8 cellular contexts compared by ENCODE assay signal in genomic region chr7:51123322-51124021, GRCh38.
DNase-seq lines count a peak whose midpoint lies in the region; ATAC-seq and TF ChIP-seq lines count a peak whose summit lies in the region.

No MANE protein-coding gene starts in this region.

- CTCF ChIA-PET in GM10248 (lab: Yijun Ruan, JAX), result no interaction called here

- H3K18ac ChIP-seq in H9 (ENCODE audit: insufficient read length, low read depth, low read length), result no peak overlapping the region

- H2BK5ac ChIP-seq in H9 (ENCODE audit: insufficient read length, low read length), result no peak overlapping the region

- intact Hi-C loops in left cardiac atrium (cut with DNase I), result loop anchor here in 1 of 2 donors (10.0 kb wide), 1 partner anchor 49 kb away; no protein-coding TSS in a partner anchor
- intact Hi-C loops in Right ventricle myocardium superior (cut with DNase I), result no loop called here
- intact Hi-C loops in head of caudate nucleus (cut with DNase I), result no loop called here

- H3K23me2 ChIP-seq in H9 (ENCODE audit: insufficient read length, low read depth, low read length, poor library complexity, severe bottlenecking), result no peaks in the 10 kb centered on the region

- H3K79me2 ChIP-seq in H9 (ENCODE audit: insufficient read depth, low read length), result no peaks in the 10 kb centered on the region

- POLR2A ChIA-PET in GM10248 (lab: Yijun Ruan, JAX), result no interaction called here

- H4K91ac ChIP-seq in H9 (ENCODE audit: insufficient read length, low read depth, low read length), result no peak overlapping the region

- no peak overlapping the region for H3K23ac ChIP-seq in H9 (ENCODE audit: insufficient read length, low read depth, low read length)

- H3K56ac ChIP-seq in H9 (ENCODE audit: insufficient read length, low read depth, low read length), result no peak overlapping the region

- peak; percentile 47 for DNase-seq in left cardiac atrium
- DNase-seq in Right ventricle myocardium superior, result no peak
- peak; percentile 86 to 93 for DNase-seq in activated T-cell treated with anti-CD3 and anti-CD28 coated beads, Interleukin-2, amount 50 U/mL, for 72 hours
- DNase-seq in head of caudate nucleus, result peak; percentile 68 to 97 (median 86)
- peak; percentile 50 to 81 (median 61) for DNase-seq in stimulated activated CD4-positive, alpha-beta T cell treated with anti-CD3 and anti-CD28 coated beads, TNF-alpha, amount 100 ng/mL, for 48 hours (ENCODE audit: low read depth in 3 of 3)
- no peak for DNase-seq in H9
- DNase-seq in GM10248 (ENCODE audit: extremely low spot score), result no peak

- H2BK15ac ChIP-seq in H9 (ENCODE audit: low read depth, low read length), result no peak overlapping the region

- no peak overlapping the region for H2AFZ ChIP-seq in H9 (ENCODE audit: low read length)

- no peaks in the 10 kb centered on the region for H3K9me3 Mint-ChIP-seq in activated T-cell treated with anti-CD3 and anti-CD28 coated beads, Interleukin-2, amount 50 U/mL, for 72 hours
- H3K9me3 Mint-ChIP-seq in H9, result no peaks in the 10 kb centered on the region

- ATAC-seq in left cardiac atrium, result peak; percentile 82 to 89
- no peak for ATAC-seq in Right ventricle myocardium superior (ENCODE audit: poor library complexity)
- ATAC-seq in activated T-cell treated with anti-CD3 and anti-CD28 coated beads, Interleukin-2, amount 50 U/mL, for 72 hours (replicated peaks in 1 of 2), result peak; percentile 99 to 100
- ATAC-seq in HG03175 (IDR thresholded peaks at IDR 0.05; ENCODE audit: unreplicated experiment), result no peak

- peaks cover 0 to 2% of the 10 kb centered on the region in 2 donors for H3K36me3 Mint-ChIP-seq in activated T-cell treated with anti-CD3 and anti-CD28 coated beads, Interleukin-2, amount 50 U/mL, for 72 hours (ENCODE audit: insufficient read depth in 2 of 2)
- H3K36me3 Mint-ChIP-seq in H9 (ENCODE audit: insufficient read depth in 1 of 3, low read depth in 3 of 3), result peaks cover 0 to 12% (median 6%) of the 10 kb centered on the region in 3 experiments; a peak in 2 of 7 replicates

- H4K20me1 ChIP-seq in H9 (ENCODE audit: control insufficient read depth, insufficient read depth, insufficient read length), result no peaks in the 10 kb centered on the region

- no peak overlapping the region for H3K4ac ChIP-seq in H9 (ENCODE audit: low read depth, low read length)

- H2BK120ac ChIP-seq in H9 (ENCODE audit: low read depth, low read length, poor library complexity, severe bottlenecking), result no peak overlapping the region

- no peaks in the 10 kb centered on the region for H3K27me3 Mint-ChIP-seq in activated T-cell treated with anti-CD3 and anti-CD28 coated beads, Interleukin-2, amount 50 U/mL, for 72 hours (ENCODE audit: low read depth)
- no peaks in the 10 kb centered on the region for H3K27me3 Mint-ChIP-seq in H9 (ENCODE audit: low read depth)

- H3K4me2 ChIP-seq in H9 (ENCODE audit: insufficient read depth, insufficient read length, low read length), result no peak overlapping the region

- H2BK20ac ChIP-seq in H9 (ENCODE audit: low read depth, low read length, poor library complexity, severe bottlenecking), result no peak overlapping the region

- peak overlapping the region; percentile 59 to 73 for H3K4me3 Mint-ChIP-seq in activated T-cell treated with anti-CD3 and anti-CD28 coated beads, Interleukin-2, amount 50 U/mL, for 72 hours
- no peak overlapping the region for H3K4me3 Mint-ChIP-seq in H9

- peaks cover 46% of the 10 kb centered on the region for H3K4me1 Mint-ChIP-seq in activated T-cell treated with anti-CD3 and anti-CD28 coated beads, Interleukin-2, amount 50 U/mL, for 72 hours (ENCODE audit: low read depth)
- peaks cover 5 to 7% of the 10 kb centered on the region in 2 experiments; a peak in 2 of 4 replicates for H3K4me1 Mint-ChIP-seq in H9

- TF ChIP-seq CTCF in H9 (conservative IDR thresholded peaks at IDR 0.05) (no peak), GM10248 (IDR thresholded peaks at IDR 0.05; ENCODE audit: control extremely low read depth, extremely low read depth, low read depth, missing control alignments) (no peak)

- H3T11ph ChIP-seq in H9 (ENCODE audit: low read length), result no peak overlapping the region

- H3K27me3 ChIP-seq in H9 (ENCODE audit: insufficient read depth, low read length), result no peaks in the 10 kb centered on the region

- peak overlapping the region; percentile 70 for H3K27ac Mint-ChIP-seq in activated T-cell treated with anti-CD3 and anti-CD28 coated beads, Interleukin-2, amount 50 U/mL, for 72 hours
- no peak overlapping the region; a peak in 1 of 7 replicates for H3K27ac Mint-ChIP-seq in H9

- H2AK5ac ChIP-seq in H9 (ENCODE audit: insufficient read length, low read length), result no peak overlapping the region

- H4K5ac ChIP-seq in H9 (ENCODE audit: insufficient read length, low read depth, low read length), result no peak overlapping the region

- no peaks in the 10 kb centered on the region for H3K9me3 ChIP-seq in H9 (ENCODE audit: control insufficient read depth, low read depth, low read length)

- no peak overlapping the region for H2BK12ac ChIP-seq in H9 (ENCODE audit: insufficient read length, low read depth, low read length)

- no peaks in the 10 kb centered on the region for H3K79me1 ChIP-seq in H9 (ENCODE audit: insufficient read depth, low read depth, low read length, poor library complexity, severe bottlenecking)

- no peak overlapping the region for H3K14ac ChIP-seq in H9 (ENCODE audit: insufficient read depth, low read length)

- WGBS in H9 (ENCODE audit: extremely low coverage, insufficient read length, low lambda C conversion rate), result no CpG with 5 or more reads among the region's 3 CpGs

- H3K9ac ChIP-seq in H9 (ENCODE audit: extremely low read depth, insufficient read length, low read length), result no peak overlapping the region

- H3K27ac ChIP-seq in H9 (ENCODE audit: insufficient read length, low read depth, low read length), result no peak overlapping the region

- no peaks in the 10 kb centered on the region; the same call in 1 of the 2 replicates for H3K4me1 ChIP-seq in H9 (ENCODE audit: insufficient read depth, low read length)

- H4K8ac ChIP-seq in H9 (replicated peaks; ENCODE audit: insufficient read length, low read depth, low read length), result no peak overlapping the region

Comparison
In these comparisons a context has a peak if more than half of its experiments do, and no peak if none do; other contexts are left out.
1. ATAC-seq: peak in left cardiac atrium (2 of 2) and activated T-cell treated with anti-CD3 and anti-CD28 coated beads, Interleukin-2, amount 50 U/mL, for 72 hours (2 of 2); none in Right ventricle myocardium superior (single experiment) and HG03175 (single experiment).
2. DNase-seq: peak in left cardiac atrium (single experiment), activated T-cell treated with anti-CD3 and anti-CD28 coated beads, Interleukin-2, amount 50 U/mL, for 72 hours (2 of 2), head of caudate nucleus (42 of 42) and stimulated activated CD4-positive, alpha-beta T cell treated with anti-CD3 and anti-CD28 coated beads, TNF-alpha, amount 100 ng/mL, for 48 hours (3 of 3); none in Right ventricle myocardium superior (single experiment), H9 (single experiment) and GM10248 (single experiment).
3. H3K4me3 Mint-ChIP-seq: peak in activated T-cell treated with anti-CD3 and anti-CD28 coated beads, Interleukin-2, amount 50 U/mL, for 72 hours (2 of 2); none in H9 (0 of 2).